Comparison of ENCODE assay signal across 8 cellular contexts in the genomic region with DNA sequence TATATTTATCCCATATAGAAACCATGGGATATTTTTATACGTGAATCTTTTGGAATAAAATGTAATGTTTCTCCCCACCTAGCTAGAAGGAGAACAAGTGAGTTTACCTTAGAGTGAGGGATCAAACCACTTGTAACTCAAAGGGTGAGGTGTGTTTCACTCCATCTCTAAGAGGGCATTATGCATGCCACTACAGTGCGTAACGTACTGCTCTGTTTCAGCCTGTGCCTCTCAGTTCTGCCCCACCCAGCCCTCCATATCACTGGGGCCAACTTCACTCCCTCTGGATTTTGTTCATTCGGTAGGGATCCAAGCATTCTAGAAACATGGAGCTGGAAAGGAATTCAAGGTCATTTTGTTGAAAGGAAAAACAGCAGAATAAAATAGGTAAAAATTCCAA.
"Had no signal": no experiment of that assay in that cellular context is flagged by ENCODE, and none has a peak within 500 bp of the region (broad histone marks: within the 10 kb centered on the region; RNA-seq: fewer than 3 reads in every experiment).

No MANE protein-coding gene starts in this region.

- H3K4me3 ChIP-seq: GM23248, HAP-1 had no signal

- H3K27ac ChIP-seq: GM23248, HL-60 had no signal

- H3K4me1 ChIP-seq: HAP-1 had no signal

- DNase-seq: GM23248, GOT3, H7, HFFc6 had no signal

- ATAC-seq: HCT116, HepG2 had no signal

- H3K36me3 ChIP-seq: HAP-1 had no signal

- H3K9me3 ChIP-seq: HAP-1 had no signal
